In genomic region chr1:19651141-19651737, GRCh38 we compare ENCODE assay signal across 9 cellular contexts. TPM values are rescaled to one million over a fixed set of nuclear protein-coding genes. Genes with fewer than 3 reads are reported as not detected.
DNase-seq lines count a peak whose midpoint lies in the region; ATAC-seq, FAIRE-seq and TF ChIP-seq lines count a peak whose summit lies in the region.
"Had no signal": no experiment of that assay in that cellular context is flagged by ENCODE, and none has a peak within 500 bp of the region (broad histone marks: within the 10 kb centered on the region; RNA-seq: fewer than 3 reads in every experiment).

No MANE protein-coding gene starts in this region.

- intact Hi-C loops in dorsolateral prefrontal cortex (cut with DNase I) = loop anchor here (2.0 to 5.0 kb wide), 4 partner anchors 54 to 409 kb away; partner anchors contain the start of genes EMC1 (in 1 of the 2) and MRTO4 (in 1 of the 2)

- TF ChIP-seq CTCF in VCaP (conservative IDR thresholded peaks at IDR 0.05) (peak; percentile 90), dorsolateral prefrontal cortex (IDR thresholded peaks at IDR 0.05 in 54 of 56, conservative IDR thresholded peaks at IDR 0.05 in 2 of 56; ENCODE audit: low read depth in 1 of 56, partially characterized antibody in 56 of 56) (peak in 53 of 56 donors; percentile 38 to 83 (median 66))

- no peaks in the 10 kb centered on the region for H3K27me3 ChIP-seq in dorsolateral prefrontal cortex
- H3K27me3 ChIP-seq: SJSA1 had no signal

- no peak for ATAC-seq in HG03139 (IDR thresholded peaks at IDR 0.05; ENCODE audit: unreplicated experiment)

- H3K4me3 ChIP-seq in dorsolateral prefrontal cortex = peak overlapping the region in 10 of 59 donors; percentile 1 to 33 (median 10)
- H3K4me3 ChIP-seq: SJSA1 had no signal

- FAIRE-seq in HTR-8/SVneo (lab: Jason Lieb, UNC) = no peak

- DNase-seq in D341Med (ENCODE audit: low spot score) (peak; percentile 86), HuH-7 (ENCODE audit: low spot score) (peak; percentile 93), dorsolateral prefrontal cortex (peak in 6 of 10 donors; percentile 33 to 77 (median 44)), lung microvascular endothelial cell (ENCODE audit: low read depth in 2 of 2) (peak; percentile 64 to 78), superior temporal gyrus (ENCODE audit: extremely low spot score) (peak; percentile 63), HTR-8/SVneo (ENCODE audit: insufficient read length, low spot score) (no peak)

- H3K27ac ChIP-seq in VCaP (peak overlapping the region; percentile 31; the same call in 1 of the 2 replicates), dorsolateral prefrontal cortex (peak overlapping the region in 43 of 59 donors; percentile 1 to 84 (median 61))
- H3K27ac ChIP-seq: SJSA1 had no signal

RNA-seq across cellular contexts. Expression of gene NBL1, which starts 7.1 kb away (rescaled TPM):
- 100 to 1,000 TPM in 107 of 120 experiments, 10 to 100 TPM in 13; 50.1 to 208 (median 129) TPM for total RNA-seq in dorsolateral prefrontal cortex
- total RNA-seq in lung microvascular endothelial cell = 92.8 and 199 TPM in 2 replicates

RNA-seq across cellular contexts. Expression of gene HTR6, which starts 13.4 kb away (rescaled TPM):
- total RNA-seq in dorsolateral prefrontal cortex (1 to 10 TPM; 1.0 to 7.2 (median 3.3) TPM), lung microvascular endothelial cell (not detected in 2 replicates)
- total RNA-seq: SJSA1 had no signal
